In the genomic region with DNA sequence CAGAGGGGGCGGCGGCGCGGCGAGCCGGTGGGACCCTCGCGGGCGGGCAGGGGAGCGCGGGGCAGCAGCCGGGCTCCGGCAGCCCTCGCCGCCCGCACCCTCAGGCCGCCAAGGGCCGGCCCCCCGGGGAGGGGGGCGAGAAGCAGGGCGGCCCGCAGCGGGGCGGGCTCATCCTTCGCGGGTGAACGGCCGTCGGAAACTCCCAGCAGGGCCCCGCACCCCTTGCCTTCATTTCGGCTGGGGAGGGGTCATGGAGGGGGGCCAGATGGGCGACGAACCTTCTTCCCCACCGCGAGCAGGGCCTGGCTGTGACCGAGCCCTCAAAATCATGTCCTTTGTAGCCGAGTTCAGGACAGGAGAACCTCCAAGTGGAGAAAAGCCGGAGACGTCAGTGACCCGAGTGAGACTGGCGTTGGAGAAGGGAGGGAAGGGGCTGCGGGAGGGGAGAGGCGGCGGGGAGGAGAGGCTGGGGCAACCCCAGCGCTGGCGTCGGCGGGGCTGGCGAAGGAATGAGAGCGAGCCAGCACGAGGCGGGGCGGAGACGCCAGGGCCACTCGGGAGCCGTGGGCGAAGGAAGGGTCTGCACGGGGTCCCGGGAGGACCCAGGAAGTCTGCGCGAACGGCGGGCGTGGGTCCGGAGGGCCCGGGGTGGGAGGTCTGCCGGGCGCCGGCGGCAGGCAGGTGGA, we compare ENCODE assay signal across 8 cellular contexts. TPM values are rescaled to one million over a fixed set of nuclear protein-coding genes. Genes with fewer than 3 reads are reported as not detected.
A peak's percentile ranks its signal among the peaks of the same experiment; 100 is the strongest.
DNase-seq lines count a peak whose midpoint lies in the region; ATAC-seq and TF ChIP-seq lines count a peak whose summit lies in the region.

No MANE protein-coding gene starts in this region.

- peaks cover 69 to 94% (median 70%) of the 10 kb centered on the region in 3 donors for H3K27me3 Mint-ChIP-seq in CD14-positive monocyte (ENCODE audit: low read depth in 3 of 3)
- H3K27me3 Mint-ChIP-seq in activated CD8-positive, alpha-beta T cell treated with anti-CD3 and anti-CD28 coated beads for 36 hours, result peaks cover 58% of the 10 kb centered on the region
- peaks cover 61% of the 10 kb centered on the region for H3K27me3 Mint-ChIP-seq in stimulated activated memory B cell treated with anti-CD40 and anti-IgM and Interleukin-4, amounts not matched to agents 10 μg/mL and 1 μg/mL and 100 μg/mL, for 72 hours

- H3K27me3 ChIP-seq in HCT116 (ENCODE audit: insufficient read depth, low read length) (no peaks in the 10 kb centered on the region), iPS DF 6.9 (ENCODE audit: control insufficient read depth, insufficient read depth, low read length) (peaks cover 71% of the 10 kb centered on the region)

- POLR2A ChIA-PET in HCT116 (lab: Charles Lee), result no interaction called here
- POLR2A ChIA-PET in activated CD8-positive, alpha-beta T cell treated with anti-CD3 and anti-CD28 coated beads for 36 hours (lab: Charles Lee), result interaction anchor here (1.2 kb wide), 1 partner anchor 10 kb away, joined by 3 read pairs; no protein-coding TSS in a partner anchor

- H3K9me3 ChIP-seq in HCT116 (ENCODE audit: control insufficient read depth in 1 of 2, insufficient read depth in 1 of 2, low read depth in 1 of 2, low read length in 2 of 2) (no peaks in the 10 kb centered on the region), iPS DF 6.9 (ENCODE audit: control insufficient read depth, insufficient read depth, low read length) (no peaks in the 10 kb centered on the region)

- peak overlapping the region; percentile 99 for H3K4me2 ChIP-seq in HCT116 (ENCODE audit: low read length)

- intact Hi-C loops in CD14-positive monocyte (cut with micrococcal nuclease), result loop anchor here in 1 of 2 donors (5.0 kb wide), 1 partner anchor 743 kb away; no protein-coding TSS in a partner anchor
- intact Hi-C loops in HCT116 (cut with micrococcal nuclease), result loop anchor here (1.0 to 5.0 kb wide), 3 partner anchors 78 to 495 kb away; no protein-coding TSS in a partner anchor
- intact Hi-C loops in activated CD8-positive, alpha-beta T cell treated with anti-CD3 and anti-CD28 coated beads for 36 hours (cut with micrococcal nuclease), result no loop called here

- H3K4me3 ChIP-seq in HCT116 (replicated peaks in 1 of 2; ENCODE audit: low read depth in 1 of 2, low read length in 2 of 2) (peak overlapping the region; percentile 70 to 79), iPS DF 6.9 (ENCODE audit: low read length) (peak overlapping the region; percentile 29; the same call in 1 of the 2 replicates)

- DNase-seq in CD14-positive monocyte (ENCODE audit: low spot score) (no peak), HCT116 (ENCODE audit: low read depth, low spot score) (no peak), iPS DF 6.9 (ENCODE audit: low read depth, low spot score) (no peak), mesenteric fat pad (ENCODE audit: low spot score) (no peak), NCI-H1092 treated with DMSO at 0.1 percent for 48 hours (lab: John Stamatoyannopoulos, UW) (no peak)
- DNase-seq in activated CD8-positive, alpha-beta T cell treated with anti-CD3 and anti-CD28 coated beads for 36 hours, result no peak

- peaks cover 11 to 24% of the 10 kb centered on the region in 2 experiments; a peak in 3 of 4 replicates for H3K4me1 ChIP-seq in HCT116 (ENCODE audit: control insufficient read depth in 1 of 2, insufficient read depth in 2 of 2, low read length in 2 of 2)
- H3K4me1 ChIP-seq in iPS DF 6.9 (ENCODE audit: control insufficient read depth, insufficient read depth, low read length), result peaks cover 9% of the 10 kb centered on the region

- peaks cover 7 to 17% of the 10 kb centered on the region in 2 donors for H3K36me3 Mint-ChIP-seq in CD14-positive monocyte
- no peaks in the 10 kb centered on the region for H3K36me3 Mint-ChIP-seq in activated CD8-positive, alpha-beta T cell treated with anti-CD3 and anti-CD28 coated beads for 36 hours (ENCODE audit: low read depth)
- no peaks in the 10 kb centered on the region for H3K36me3 Mint-ChIP-seq in stimulated activated memory B cell treated with anti-CD40 and anti-IgM and Interleukin-4, amounts not matched to agents 10 μg/mL and 1 μg/mL and 100 μg/mL, for 72 hours

- peak overlapping the region; percentile 81 for H3K9ac ChIP-seq in HCT116 (ENCODE audit: low read length)

- H3K36me3 ChIP-seq in HCT116 (ENCODE audit: control insufficient read depth in 1 of 2, insufficient read depth in 2 of 2, low read length in 2 of 2), result peaks cover 3 to 4% of the 10 kb centered on the region in 2 experiments; a peak in 1 of 4 replicates
- H3K36me3 ChIP-seq in iPS DF 6.9 (ENCODE audit: control insufficient read depth, insufficient read depth, low read length), result no peaks in the 10 kb centered on the region; the same call in 1 of the 2 replicates

- CTCF ChIA-PET in HCT116 (lab: Charles Lee), result interaction anchor here (1.0 to 1.4 kb wide), 2 partner anchors 745 kb away, joined by 3 to 4 read pairs; no protein-coding TSS in a partner anchor
- CTCF ChIA-PET in activated CD8-positive, alpha-beta T cell treated with anti-CD3 and anti-CD28 coated beads for 36 hours (lab: Charles Lee), result interaction anchor here (2.5 to 4.6 kb wide), 2 partner anchors 13 to 745 kb away, joined by 11 to 33 read pairs; no protein-coding TSS in a partner anchor

- peaks cover 0 to 43% (median 21%) of the 10 kb centered on the region in 7 donors for H3K9me3 Mint-ChIP-seq in CD14-positive monocyte
- no peaks in the 10 kb centered on the region for H3K9me3 Mint-ChIP-seq in activated CD8-positive, alpha-beta T cell treated with anti-CD3 and anti-CD28 coated beads for 36 hours
- no peaks in the 10 kb centered on the region for H3K9me3 Mint-ChIP-seq in stimulated activated memory B cell treated with anti-CD40 and anti-IgM and Interleukin-4, amounts not matched to agents 10 μg/mL and 1 μg/mL and 100 μg/mL, for 72 hours

- H3K9me2 ChIP-seq in HCT116 (ENCODE audit: insufficient read depth), result no peaks in the 10 kb centered on the region

- no peak overlapping the region for H2AFZ ChIP-seq in HCT116 (ENCODE audit: low read depth, low read length, poor library complexity, severe bottlenecking)

- peaks cover 36% of the 10 kb centered on the region for H3K79me2 ChIP-seq in HCT116 (ENCODE audit: insufficient read depth, low read length)

- no peak overlapping the region for H3K27ac Mint-ChIP-seq in CD14-positive monocyte
- no peak overlapping the region for H3K27ac Mint-ChIP-seq in activated CD8-positive, alpha-beta T cell treated with anti-CD3 and anti-CD28 coated beads for 36 hours
- H3K27ac Mint-ChIP-seq in stimulated activated memory B cell treated with anti-CD40 and anti-IgM and Interleukin-4, amounts not matched to agents 10 μg/mL and 1 μg/mL and 100 μg/mL, for 72 hours, result no peak overlapping the region

- no peak for TF ChIP-seq CTCF in CD14-positive monocyte (IDR thresholded peaks at IDR 0.05)
- no peak for TF ChIP-seq CTCF in HCT116 (IDR thresholded peaks at IDR 0.05 in 2 of 3, conservative IDR thresholded peaks at IDR 0.05 in 1 of 3; ENCODE audit: borderline replicate concordance in 1 of 3, insufficient read depth in 1 of 3, low read depth in 2 of 3, low read length in 2 of 3)
- TF ChIP-seq CTCF in activated CD8-positive, alpha-beta T cell treated with anti-CD3 and anti-CD28 coated beads for 36 hours (IDR thresholded peaks at IDR 0.05), result no peak

- TF ChIP-seq POLR2A in HCT116 (IDR thresholded peaks at IDR 0.05; ENCODE audit: borderline replicate concordance, extremely low read depth, insufficient read depth, insufficient read length), result no peak

- H3K4me1 Mint-ChIP-seq in CD14-positive monocyte, result peaks cover 52% of the 10 kb centered on the region
- peaks cover 43% of the 10 kb centered on the region for H3K4me1 Mint-ChIP-seq in activated CD8-positive, alpha-beta T cell treated with anti-CD3 and anti-CD28 coated beads for 36 hours (ENCODE audit: low read depth)
- H3K4me1 Mint-ChIP-seq in stimulated activated memory B cell treated with anti-CD40 and anti-IgM and Interleukin-4, amounts not matched to agents 10 μg/mL and 1 μg/mL and 100 μg/mL, for 72 hours, result peaks cover 52% of the 10 kb centered on the region

- BruUV-seq in HCT116 (replicated peaks; lab: Mats Ljungman, UMichigan), result no TSS peak

- 0 out of 2 replicates have a peak, but pooled peaks cover 6% of the 10 kb centered on the region for H4K20me1 ChIP-seq in HCT116 (ENCODE audit: insufficient read depth)

- no CpG with 5 or more reads among the region's 70 CpGs for WGBS in iPS DF 6.9 (ENCODE audit: insufficient coverage, insufficient read length)

- RAD21 ChIA-PET in HCT116 (lab: Charles Lee; ENCODE audit: low non-redundant PET in 1 of 2, low total read pairs in 2 of 2, uncharacterized antibody in 2 of 2, unreplicated experiment in 2 of 2), result no interaction called here

- peak overlapping the region; percentile 99 for H3K27ac ChIP-seq in HCT116 (ENCODE audit: low read depth, low read length)
- no peak overlapping the region for H3K27ac ChIP-seq in iPS DF 6.9 (ENCODE audit: low read length)

- H3K4me3 Mint-ChIP-seq in CD14-positive monocyte, result peak overlapping the region; percentile 72 to 86
- H3K4me3 Mint-ChIP-seq in activated CD8-positive, alpha-beta T cell treated with anti-CD3 and anti-CD28 coated beads for 36 hours, result peak overlapping the region; percentile 45
- H3K4me3 Mint-ChIP-seq in stimulated activated memory B cell treated with anti-CD40 and anti-IgM and Interleukin-4, amounts not matched to agents 10 μg/mL and 1 μg/mL and 100 μg/mL, for 72 hours, result peak overlapping the region; percentile 71

- peak; percentile 18 for ATAC-seq in HCT116
- ATAC-seq in activated CD8-positive, alpha-beta T cell treated with anti-CD3 and anti-CD28 coated beads for 36 hours, result peak; percentile 7
- ATAC-seq in stimulated activated memory B cell treated with anti-CD40 and anti-IgM and Interleukin-4, amounts not matched to agents 10 μg/mL and 1 μg/mL and 100 μg/mL, for 72 hours, result no peak
- ATAC-seq in GM19397 (IDR thresholded peaks at IDR 0.05; ENCODE audit: unreplicated experiment), result no peak

- no peak for TF ChIP-seq RAD21 in HCT116 (IDR thresholded peaks at IDR 0.05; ENCODE audit: low read depth)

TF ChIP-seq in HCT116, 20 proteins besides CTCF, POLR2A, EP300 and RAD21 (continues in another document):
- TF ChIP-seq CEBPB (IDR thresholded peaks at IDR 0.05; ENCODE audit: low read depth) (no peak), TCF7L2 (IDR thresholded peaks at IDR 0.05; ENCODE audit: borderline replicate concordance, extremely low read depth, insufficient read depth, insufficient read length) (no peak), POLR2AphosphoS5 (IDR thresholded peaks at IDR 0.05; ENCODE audit: low read depth, low read length) (no peak), EZH2 (IDR thresholded peaks at IDR 0.05) (no peak), EZH2phosphoT487 (IDR thresholded peaks at IDR 0.05; ENCODE audit: borderline replicate concordance) (no peak), EGR1 (IDR thresholded peaks at IDR 0.05; ENCODE audit: low read depth) (no peak)
- TF ChIP-seq, protein P1, sequence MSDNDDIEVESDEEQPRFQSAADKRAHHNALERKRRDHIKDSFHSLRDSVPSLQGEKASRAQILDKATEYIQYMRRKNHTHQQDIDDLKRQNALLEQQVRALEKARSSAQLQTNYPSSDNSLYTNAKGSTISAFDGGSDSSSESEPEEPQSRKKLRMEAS (IDR thresholded peaks at IDR 0.05), result peak; percentile 53

RNA-seq across cellular contexts. Expression of a gene that starts 0.6 kb away (rescaled TPM):
- polyA plus RNA-seq in CD14-positive monocyte, result not detected
- 40.7 TPM for total RNA-seq in HCT116 (2021; ENCODE audit: unreplicated experiment)
- 13.4 and 15.4 TPM in 2 replicates for polyA plus RNA-seq in HCT116 (2012)
- total RNA-seq in activated CD8-positive, alpha-beta T cell treated with anti-CD3 and anti-CD28 coated beads for 36 hours, result under 1 TPM in 1 of 2 experiments, not detected in 1; 0.16 TPM
- total RNA-seq in mesenteric fat pad, result 7.6 TPM

Comparison
In these comparisons a context has a peak if more than half of its experiments do, and no peak if none do; other contexts are left out.
1. ATAC-seq: peak in HCT116 (single experiment) and activated CD8-positive, alpha-beta T cell treated with anti-CD3 and anti-CD28 coated beads for 36 hours (single experiment); none in stimulated activated memory B cell treated with anti-CD40 and anti-IgM and Interleukin-4, amounts not matched to agents 10 μg/mL and 1 μg/mL and 100 μg/mL, for 72 hours (single experiment) and GM19397 (single experiment).
2. Peak in every context shown above with its lines, with median percentiles within 50 percentile points of each other: H3K4me3 Mint-ChIP-seq.